ENCODE assay signal across 7 cellular contexts in genomic region chr22:46735747-46736608, GRCh38. TPM values are rescaled to one million over a fixed set of nuclear protein-coding genes. Genes with fewer than 3 reads are reported as not detected.
DNase-seq lines count a peak whose midpoint lies in the region; ATAC-seq lines count a peak whose summit lies in the region.

No MANE protein-coding gene starts in this region.

- H3K9me3 Mint-ChIP-seq in activated T-helper 2 cell treated with anti-CD3 and anti-CD28 coated beads, Interferon-gamma antibody, Interleukin-2, Interleukin-4, amounts not matched to agents 10 μg/mL and 5 μg/mL and 100 μg/mL, durations not matched to agents 14 hours and 24 hours and 36 hours, result no peaks in the 10 kb centered on the region
- H3K9me3 Mint-ChIP-seq in immature natural killer cell, result no peaks in the 10 kb centered on the region

- intact Hi-C loops in activated T-helper 2 cell treated with anti-CD3 and anti-CD28 coated beads, Interferon-gamma antibody, Interleukin-2, Interleukin-4, amounts not matched to agents 10 μg/mL and 5 μg/mL and 100 μg/mL, durations not matched to agents 14 hours and 24 hours and 36 hours (cut with micrococcal nuclease), result loop anchor here (5.0 kb wide), 1 partner anchor 56 kb away; no protein-coding TSS in a partner anchor

- no peaks in the 10 kb centered on the region for H3K27me3 ChIP-seq in HAP-1 (ENCODE audit: low read depth)

- peaks cover 11% of the 10 kb centered on the region for H3K4me1 ChIP-seq in HAP-1

- H3K27me3 Mint-ChIP-seq in activated T-helper 2 cell treated with anti-CD3 and anti-CD28 coated beads, Interferon-gamma antibody, Interleukin-2, Interleukin-4, amounts not matched to agents 10 μg/mL and 5 μg/mL and 100 μg/mL, durations not matched to agents 14 hours and 24 hours and 36 hours (ENCODE audit: low read depth), result no peaks in the 10 kb centered on the region
- H3K27me3 Mint-ChIP-seq in immature natural killer cell (ENCODE audit: low read depth in 3 of 3), result peaks cover 0 to 15% (median 3%) of the 10 kb centered on the region in 3 donors

- peak overlapping the region; percentile 62; the same call in 1 of the 2 replicates for H3K4me3 ChIP-seq in HAP-1

- in situ Hi-C loops in HAP-1 (cut with MboI; ENCODE audit: low sequenced_read_pairs), result no loop called here

- H3K36me3 Mint-ChIP-seq in activated T-helper 2 cell treated with anti-CD3 and anti-CD28 coated beads, Interferon-gamma antibody, Interleukin-2, Interleukin-4, amounts not matched to agents 10 μg/mL and 5 μg/mL and 100 μg/mL, durations not matched to agents 14 hours and 24 hours and 36 hours (ENCODE audit: low read depth), result peaks cover 25% of the 10 kb centered on the region
- H3K36me3 Mint-ChIP-seq in immature natural killer cell, result peaks cover 0 to 3% (median 0%) of the 10 kb centered on the region in 3 donors

- peak overlapping the region; percentile 100 for H3K4me3 Mint-ChIP-seq in activated T-helper 2 cell treated with anti-CD3 and anti-CD28 coated beads, Interferon-gamma antibody, Interleukin-2, Interleukin-4, amounts not matched to agents 10 μg/mL and 5 μg/mL and 100 μg/mL, durations not matched to agents 14 hours and 24 hours and 36 hours (ENCODE audit: low read depth)
- peak overlapping the region; percentile 94 to 100 (median 97) for H3K4me3 Mint-ChIP-seq in immature natural killer cell

- no peak for ATAC-seq in stimulated activated naive CD8-positive, alpha-beta T cell treated with anti-CD3 and anti-CD28 coated beads, Interleukin-15, Interleukin-2, amounts not matched to agents 100 U/mL and 50 U/mL, for 24 hours

- no peaks in the 10 kb centered on the region; the same call in 1 of the 2 replicates for H3K36me3 ChIP-seq in HAP-1 (replicated peaks)

- H3K27ac Mint-ChIP-seq in activated T-helper 2 cell treated with anti-CD3 and anti-CD28 coated beads, Interferon-gamma antibody, Interleukin-2, Interleukin-4, amounts not matched to agents 10 μg/mL and 5 μg/mL and 100 μg/mL, durations not matched to agents 14 hours and 24 hours and 36 hours, result peak overlapping the region; percentile 72
- H3K27ac Mint-ChIP-seq in immature natural killer cell, result peak overlapping the region; percentile 95 to 99 (median 99)

- H3K9me3 ChIP-seq in HAP-1, result no peaks in the 10 kb centered on the region

- peaks cover 39% of the 10 kb centered on the region for H3K4me1 Mint-ChIP-seq in activated T-helper 2 cell treated with anti-CD3 and anti-CD28 coated beads, Interferon-gamma antibody, Interleukin-2, Interleukin-4, amounts not matched to agents 10 μg/mL and 5 μg/mL and 100 μg/mL, durations not matched to agents 14 hours and 24 hours and 36 hours (ENCODE audit: low read depth)
- H3K4me1 Mint-ChIP-seq in immature natural killer cell, result peaks cover 58 to 66% of the 10 kb centered on the region in 2 donors

- DNase-seq in HAP-1 (ENCODE audit: low spot score in 2 of 2) (no peak), immature natural killer cell (no peak), NCI-H2171 (lab: John Stamatoyannopoulos, UW) (no peak), NCI-H524 (lab: John Stamatoyannopoulos, UW) (no peak), NCI-H2029 treated with DMSO at 0.1 percent for 48 hours (lab: John Stamatoyannopoulos, UW) (no peak)
- no peak for DNase-seq in activated T-helper 2 cell treated with anti-CD3 and anti-CD28 coated beads, Interferon-gamma antibody, Interleukin-2, Interleukin-4, amounts not matched to agents 10 μg/mL and 5 μg/mL and 100 μg/mL, durations not matched to agents 14 hours and 24 hours and 36 hours (ENCODE audit: low spot score)
- DNase-seq in stimulated activated naive CD8-positive, alpha-beta T cell treated with anti-CD3 and anti-CD28 coated beads, Interleukin-15, Interleukin-2, amounts not matched to agents 100 U/mL and 50 U/mL, for 24 hours, result peak; percentile 17

RNA-seq across cellular contexts. Expression of gene CERK, which starts 2.1 kb away (rescaled TPM):
- total RNA-seq in activated T-helper 2 cell treated with anti-CD3 and anti-CD28 coated beads, Interferon-gamma antibody, Interleukin-2, Interleukin-4, amounts not matched to agents 10 μg/mL and 5 μg/mL and 100 μg/mL, durations not matched to agents 14 hours and 24 hours and 36 hours, result 57.1 and 62.8 TPM in 2 replicates
- polyA plus RNA-seq in immature natural killer cell, result 10 to 100 TPM; 31.1 to 59.4 (median 38.9) TPM

RNA-seq across cellular contexts. Expression of gene TBC1D22A, which starts 26.5 kb away (rescaled TPM):
- total RNA-seq in activated T-helper 2 cell treated with anti-CD3 and anti-CD28 coated beads, Interferon-gamma antibody, Interleukin-2, Interleukin-4, amounts not matched to agents 10 μg/mL and 5 μg/mL and 100 μg/mL, durations not matched to agents 14 hours and 24 hours and 36 hours, result 34.8 and 38.3 TPM in 2 replicates
- 10 to 100 TPM; 20.6 to 28.0 (median 24.0) TPM for polyA plus RNA-seq in immature natural killer cell
